26 cellular contexts compared by ENCODE assay signal in genomic region chr16:1349351-1349750, GRCh38.
"Had no signal": no experiment of that assay in that cellular context is flagged by ENCODE, and none has a peak within 500 bp of the region (broad histone marks: within the 10 kb centered on the region; RNA-seq: fewer than 3 reads in every experiment).

No MANE protein-coding gene starts in this region.

- H3K36me3 ChIP-seq: SJCRH30 had no signal

- H3K9me3 ChIP-seq: SJCRH30, SK-N-SH had no signal

- H3K27ac ChIP-seq: SJCRH30 had no signal

- H3K9me3 Mint-ChIP-seq: activated naive CD4-positive, alpha-beta T cell treated with anti-CD3 and anti-CD28 coated beads for 36 hours; activated T-helper 17 cell treated with anti-CD3 and anti-CD28 coated beads, Interleukin-2, amount 50 U/mL, for 72 hours had no signal

- H3K27me3 Mint-ChIP-seq: activated CD8-positive, alpha-beta memory T cell treated with anti-CD3 and anti-CD28 coated beads, Interleukin-2, amount 10 ng/mL, durations not matched to agents 7 days and 5 days; activated T-helper 17 cell treated with anti-CD3 and anti-CD28 coated beads, Interleukin-2, amount 50 U/mL, for 72 hours had no signal

- DNase-seq: activated CD4-positive, alpha-beta T cell treated with anti-CD3 and anti-CD28 coated beads for 48 hours; activated CD4-positive, alpha-beta T cell treated with anti-CD3 and anti-CD28 coated beads, Interleukin-2, amount 50 U/mL, for 48 hours; activated CD8-positive, alpha-beta memory T cell treated with anti-CD3 and anti-CD28 coated beads, Interleukin-2, amount 10 ng/mL, durations not matched to agents 7 days and 5 days; activated gamma-delta T cell; activated naive CD4-positive, alpha-beta T cell treated with anti-CD3 and anti-CD28 coated beads for 36 hours; activated T-cell treated with anti-CD3 and anti-CD28 coated beads, Interleukin-2, amount 50 U/mL, for 48 hours; aorta; central memory CD4-positive, alpha-beta T cell; Karpas-422; MM.1S; NCI-H1105; NCI-H1436; NCI-H1694 treated with DMSO at 0.1 percent for 48 hours; NCI-H2029 treated with DMSO at 0.1 percent for 48 hours; NCI-H345; NCI-H510A; NCI-H526 treated with DMSO at 0.1 percent for 48 hours; NCI-H82; OCI-M1; Right ventricle myocardium superior; RPMI8226; SJCRH30; SK-N-SH had no signal

- ATAC-seq: activated CD4-positive, CD25-positive, alpha-beta regulatory T cell treated with anti-CD3 and anti-CD28 coated beads, Interleukin-2, amount 50 U/mL, for 24 hours; activated CD8-positive, alpha-beta memory T cell treated with anti-CD3 and anti-CD28 coated beads, Interleukin-2, amount 10 ng/mL, durations not matched to agents 7 days and 5 days; activated T-helper 17 cell treated with anti-CD3 and anti-CD28 coated beads, Interleukin-2, amount 50 U/mL, for 72 hours; Panc1 had no signal

- H3K27ac Mint-ChIP-seq: activated CD8-positive, alpha-beta memory T cell treated with anti-CD3 and anti-CD28 coated beads, Interleukin-2, amount 10 ng/mL, durations not matched to agents 7 days and 5 days; activated naive CD4-positive, alpha-beta T cell treated with anti-CD3 and anti-CD28 coated beads for 36 hours; activated T-helper 17 cell treated with anti-CD3 and anti-CD28 coated beads, Interleukin-2, amount 50 U/mL, for 72 hours had no signal

- H3K9ac ChIP-seq: SK-N-SH had no signal

- H3K4me3 ChIP-seq: SJCRH30 had no signal
